31 cellular contexts compared by ENCODE assay signal in genomic region chr1:226076378-226076777, GRCh38. TPM values are rescaled to one million over a fixed set of nuclear protein-coding genes. Genes with fewer than 3 reads are reported as not detected.
DNase-seq lines count a peak whose midpoint lies in the region; ATAC-seq, FAIRE-seq and TF ChIP-seq lines count a peak whose summit lies in the region.
"Had no signal": no experiment of that assay in that cellular context is flagged by ENCODE, and none has a peak within 500 bp of the region (broad histone marks: within the 10 kb centered on the region; RNA-seq: fewer than 3 reads in every experiment).

No MANE protein-coding gene starts in this region.

- H3K36me3 ChIP-seq in K562 (ENCODE audit: control insufficient read depth, insufficient read depth, low read length) (peaks cover 22% of the 10 kb centered on the region), brain microvascular endothelial cell (replicated peaks) (peaks cover 13% of the 10 kb centered on the region)

- POLR2A ChIA-PET in K562 (lab: Yijun Ruan, JAX), result interaction anchor here (0.6 to 6.8 kb wide), 4 partner anchors 11 to 95 kb away, joined by 3 to 49 read pairs (median 4); partner anchors contain the start of gene H3-3A

- H3K4me3 ChIP-seq in K562 (no peak overlapping the region), brain microvascular endothelial cell (ENCODE audit: low read depth, low read length) (no peak overlapping the region)
- H3K4me3 ChIP-seq: BLaER1 treated with 17β-estradiol and CSF1 and Interleukin-3, amounts not matched to agents 10 nM and 100 nM; PC-9 had no signal

- no peak for TF ChIP-seq CTCF in K562 (IDR thresholded peaks at IDR 0.05 in 2 of 3, conservative IDR thresholded peaks at IDR 0.05 in 1 of 3; ENCODE audit: insufficient read depth in 2 of 3, low read depth in 1 of 3, low read length in 3 of 3)
- TF ChIP-seq CTCF in brain microvascular endothelial cell (IDR thresholded peaks at IDR 0.05; ENCODE audit: low read depth, low read length, missing control alignments), result no peak

- H3K79me2 ChIP-seq in K562 (ENCODE audit: control insufficient read depth, insufficient read depth, low read length), result no peaks in the 10 kb centered on the region

- peak; percentile 11 to 15 for ATAC-seq in activated naive CD4-positive, alpha-beta T cell treated with anti-CD3 and anti-CD28 coated beads, Interleukin-2, amount 50 U/mL, for 72 hours
- ATAC-seq in K562, result no peak; the same call in 2 of the 3 replicates
- ATAC-seq in stimulated activated memory B cell treated with anti-CD40 and anti-IgM and Interleukin-4, amounts not matched to agents 10 μg/mL and 1 μg/mL and 100 μg/mL, for 72 hours, result no peak
- ATAC-seq: HCT116 had no signal

- H3K9me3 Mint-ChIP-seq in activated naive CD4-positive, alpha-beta T cell treated with anti-CD3 and anti-CD28 coated beads, Interleukin-2, amount 50 U/mL, for 72 hours, result no peaks in the 10 kb centered on the region
- H3K9me3 Mint-ChIP-seq in IgD-negative memory B cell, result no peaks in the 10 kb centered on the region
- H3K9me3 Mint-ChIP-seq in stimulated activated memory B cell treated with anti-CD40 and anti-IgM and Interleukin-4, amounts not matched to agents 10 μg/mL and 1 μg/mL and 100 μg/mL, for 72 hours, result no peaks in the 10 kb centered on the region

- no peak for FAIRE-seq in K562 (lab: Jason Lieb, UNC)
- FAIRE-seq: A204.1, GM12892, GM19239, H1 had no signal

- no TSS peak for BruUV-seq in K562 (replicated peaks; lab: Mats Ljungman, UMichigan)

- no peak overlapping the region for H2AFZ ChIP-seq in K562 (ENCODE audit: low read depth, low read length)
- H2AFZ ChIP-seq: PC-9 had no signal

- TF ChIP-seq EP300 in K562 (IDR thresholded peaks at IDR 0.05; ENCODE audit: low read length), result no peak

- H3K4me1 Mint-ChIP-seq in IgD-negative memory B cell, result peaks cover 4 to 9% (median 5%) of the 10 kb centered on the region in 3 donors
- peaks cover 6% of the 10 kb centered on the region for H3K4me1 Mint-ChIP-seq in stimulated activated memory B cell treated with anti-CD40 and anti-IgM and Interleukin-4, amounts not matched to agents 10 μg/mL and 1 μg/mL and 100 μg/mL, for 72 hours

- H3K27me3 ChIP-seq in K562 (ENCODE audit: control insufficient read depth in 2 of 2, insufficient read depth in 2 of 2, low read length in 2 of 2), result no peaks in the 10 kb centered on the region
- no peaks in the 10 kb centered on the region for H3K27me3 ChIP-seq in brain microvascular endothelial cell (replicated peaks)
- H3K27me3 ChIP-seq: BLaER1 treated with 17β-estradiol and CSF1 and Interleukin-3, amounts not matched to agents 10 nM and 100 nM had no signal

- H3K36me3 Mint-ChIP-seq in activated naive CD4-positive, alpha-beta T cell treated with anti-CD3 and anti-CD28 coated beads, Interleukin-2, amount 50 U/mL, for 72 hours, result peaks cover 0 to 20% of the 10 kb centered on the region in 2 donors
- no peaks in the 10 kb centered on the region for H3K36me3 Mint-ChIP-seq in IgD-negative memory B cell
- H3K36me3 Mint-ChIP-seq in stimulated activated memory B cell treated with anti-CD40 and anti-IgM and Interleukin-4, amounts not matched to agents 10 μg/mL and 1 μg/mL and 100 μg/mL, for 72 hours, result peaks cover 12% of the 10 kb centered on the region

- H3K27me3 Mint-ChIP-seq in IgD-negative memory B cell, result no peaks in the 10 kb centered on the region
- no peaks in the 10 kb centered on the region for H3K27me3 Mint-ChIP-seq in stimulated activated memory B cell treated with anti-CD40 and anti-IgM and Interleukin-4, amounts not matched to agents 10 μg/mL and 1 μg/mL and 100 μg/mL, for 72 hours
- H3K27me3 Mint-ChIP-seq: CD4-positive, alpha-beta memory T cell had no signal

- H3K27ac ChIP-seq in K562 (ENCODE audit: extremely low read depth, low read depth, low read length) (no peak overlapping the region), brain microvascular endothelial cell (no peak overlapping the region)
- H3K27ac ChIP-seq: BLaER1 treated with 17β-estradiol and CSF1 and Interleukin-3, amounts not matched to agents 10 nM and 100 nM; HL-60; PC-9 had no signal

- H4K20me1 ChIP-seq in K562 (replicated peaks; ENCODE audit: control insufficient read depth, insufficient read depth, low read length), result peaks cover 10% of the 10 kb centered on the region; the same call in 1 of the 2 replicates

- DNase-seq in activated naive CD4-positive, alpha-beta T cell treated with anti-CD3 and anti-CD28 coated beads, Interleukin-2, amount 50 U/mL, for 72 hours (ENCODE audit: low spot score in 2 of 2), result no peak
- DNase-seq in activated naive CD4-positive, alpha-beta T cell treated with Interleukin-2 at 50 U/mL for 16 hours, result no peak
- DNase-seq in K562 (ENCODE audit: extremely low read depth in 1 of 4, low spot score in 3 of 4) (no peak), brain microvascular endothelial cell (no peak), NCI-H1930 (lab: John Stamatoyannopoulos, UW) (no peak), UCSD-AML1 (lab: John Stamatoyannopoulos, UW; ENCODE audit: unreplicated experiment) (no peak)
- DNase-seq: CD4-positive, alpha-beta memory T cell; COR-L47; DMS79 treated with DMSO at 0.1 percent for 48 hours; Kasumi-1; MV-4-11; NCI-H1105; NCI-H1436 treated with DMSO at 0.1 percent for 48 hours; NCI-H187 treated with DMSO at 0.1 percent for 48 hours; NCI-H2107; NCI-H446; NCI-H526; NCI-H82; NK-92 treated with Interleukin-12 subunit alpha and Interleukin-12 subunit beta, amount 100 ng/mL, for 24 hours; PC-9; RPMI8226; SHP77 had no signal

- CTCF ChIA-PET in K562 (lab: Yijun Ruan, JAX; ENCODE audit: low intra/inter-chr PET ratio), result interaction anchor here (0.7 kb wide), 1 partner anchor 59 kb away, joined by 4 read pairs; no protein-coding TSS in a partner anchor

- no peak overlapping the region for H3K4me2 ChIP-seq in K562 (ENCODE audit: insufficient read depth, low read length)
- H3K4me2 ChIP-seq: BLaER1 treated with 17β-estradiol and CSF1 and Interleukin-3, amounts not matched to agents 10 nM and 100 nM; PC-9 had no signal

- TF ChIP-seq RAD21 in K562 (CRISPR knock-in tag; conservative IDR thresholded peaks at IDR 0.05 in 1 of 2, IDR thresholded peaks at IDR 0.05 in 1 of 2), result no peak

- TF ChIP-seq POLR2A in K562 (conservative IDR thresholded peaks at IDR 0.05), result no peak

- no peaks in the 10 kb centered on the region for H3K4me1 ChIP-seq in K562 (replicated peaks in 1 of 2; ENCODE audit: control insufficient read depth in 2 of 2, insufficient read depth in 2 of 2, low read length in 2 of 2)
- H3K4me1 ChIP-seq: BLaER1 treated with 17β-estradiol and CSF1 and Interleukin-3, amounts not matched to agents 10 nM and 100 nM had no signal

- no peak overlapping the region for H3K27ac Mint-ChIP-seq in activated naive CD4-positive, alpha-beta T cell treated with anti-CD3 and anti-CD28 coated beads, Interleukin-2, amount 50 U/mL, for 72 hours
- peak overlapping the region in 2 of 3 donors; percentile 5 to 31 for H3K27ac Mint-ChIP-seq in IgD-negative memory B cell
- peak overlapping the region; percentile 46 for H3K27ac Mint-ChIP-seq in stimulated activated memory B cell treated with anti-CD40 and anti-IgM and Interleukin-4, amounts not matched to agents 10 μg/mL and 1 μg/mL and 100 μg/mL, for 72 hours

- in situ Hi-C loops in K562 (cut with MboI), result loop anchor here (5.0 kb wide), 1 partner anchor 41 kb away; no protein-coding TSS in a partner anchor
- in situ Hi-C loops in brain microvascular endothelial cell (cut with HindIII; ENCODE audit: low pct_ligation_motif_present, low sequenced_read_pairs), result no loop called here

- no peak overlapping the region for H3K4me3 Mint-ChIP-seq in IgD-negative memory B cell
- no peak overlapping the region for H3K4me3 Mint-ChIP-seq in stimulated activated memory B cell treated with anti-CD40 and anti-IgM and Interleukin-4, amounts not matched to agents 10 μg/mL and 1 μg/mL and 100 μg/mL, for 72 hours
- H3K4me3 Mint-ChIP-seq: CD4-positive, alpha-beta memory T cell had no signal

- intact Hi-C loops in K562 (cut with micrococcal nuclease), result no loop called here

- no peak overlapping the region for H3K9ac ChIP-seq in K562 (ENCODE audit: insufficient read depth in 1 of 2, low read depth in 2 of 2, low read length in 2 of 2)
- H3K9ac ChIP-seq: BLaER1 treated with 17β-estradiol and CSF1 and Interleukin-3, amounts not matched to agents 10 nM and 100 nM had no signal

- 87% methylated on average over 6 of the region's 6 CpGs for WGBS in K562 (ENCODE audit: insufficient coverage, low coverage, missing lambda C conversion rate)

- H3K9me3 ChIP-seq in K562 (replicated peaks; ENCODE audit: control insufficient read depth, insufficient read depth, low read depth, low read length), result no peaks in the 10 kb centered on the region
- H3K9me3 ChIP-seq: BLaER1 treated with 17β-estradiol and CSF1 and Interleukin-3, amounts not matched to agents 10 nM and 100 nM had no signal

- no peaks in the 10 kb centered on the region for H3K9me1 ChIP-seq in K562 (ENCODE audit: control insufficient read depth, insufficient read depth, low read length)

TF ChIP-seq in K562, 482 proteins besides CTCF, POLR2A, EP300 and RAD21:
- peak; percentile 86 for TF ChIP-seq ZNF121 (CRISPR knock-in tag; conservative IDR thresholded peaks at IDR 0.05)
- no peak for TF ChIP-seq MEF2D (tag; conservative IDR thresholded peaks at IDR 0.05; ENCODE audit: low read depth)
TF ChIP-seq in K562: peak in this region for 1.

RNA-seq across cellular contexts. Expression of gene H3-3A, which starts 13.9 kb away (rescaled TPM):
- total RNA-seq in activated naive CD4-positive, alpha-beta T cell treated with anti-CD3 and anti-CD28 coated beads, Interleukin-2, amount 50 U/mL, for 72 hours, result 100 to 1,000 TPM; 292 to 444 TPM
- 1,011 TPM for polyA plus RNA-seq in IgD-negative memory B cell
- total RNA-seq in K562 (2011; cell fraction: chromatin; rRNA removed; ENCODE audit: low replicate concordance), result 33.3 and 126 TPM in 2 replicates
- total RNA-seq in K562 (2011; cell fraction: nucleolus; rRNA removed), result 45.1 and 46.9 TPM in 2 replicates
- total RNA-seq in K562 (2011; cell fraction: nucleoplasm; rRNA removed), result 88.2 and 158 TPM in 2 replicates
- 412 and 510 TPM in 2 replicates for total RNA-seq in K562 (2014; rRNA removed)
- 517 and 565 TPM in 2 replicates for total RNA-seq in K562 (2014; rRNA removed; fragmentation: Illumina TruSeq; extraction: Trizol)
- total RNA-seq in K562 (2015; rRNA removed; fragmentation: Illumina TruSeq; extraction: Trizol), result 394 and 426 TPM in 2 replicates
- 808 and 835 TPM in 2 replicates for total RNA-seq in K562 (2021)
- 812 and 877 TPM in 2 replicates for polyA plus RNA-seq in K562 (2011; rRNA removed)
- polyA plus RNA-seq in K562 (2011; cell fraction: cytosol; rRNA removed), result 605 and 678 TPM in 2 replicates
- 136 and 194 TPM in 2 replicates for polyA plus RNA-seq in K562 (2011; cell fraction: nucleus; rRNA removed)
- 834 and 880 TPM in 2 replicates for polyA plus RNA-seq in K562 (2012)
- polyA plus RNA-seq in K562 (2014; fragmentation: Illumina TruSeq; extraction: Trizol), result 758 and 923 TPM in 2 replicates
- 100 to 1,000 TPM; 543 to 591 TPM for polyA plus RNA-seq in K562 (2014; fragmentation: Nextera tagmentation; extraction: Ambion mirVana)
- polyA plus RNA-seq in K562 (2014; rRNA removed), result 975 and 1,083 TPM in 2 replicates
- polyA minus RNA-seq in K562 (2011; rRNA and poly(A)+ RNA removed), result 127 and 157 TPM in 2 replicates
- 116 and 160 TPM in 2 replicates for polyA minus RNA-seq in K562 (2011; cell fraction: cytosol; rRNA and poly(A)+ RNA removed)
- 24.4 and 52.3 TPM in 2 replicates for polyA minus RNA-seq in K562 (2011; cell fraction: nucleus; rRNA and poly(A)+ RNA removed)

Comparison
In these comparisons a context has a peak if more than half of its experiments do, and no peak if none do; other contexts are left out.
1. ATAC-seq: peak in activated naive CD4-positive, alpha-beta T cell treated with anti-CD3 and anti-CD28 coated beads, Interleukin-2, amount 50 U/mL, for 72 hours (2 of 2); none in K562 (single experiment) and stimulated activated memory B cell treated with anti-CD40 and anti-IgM and Interleukin-4, amounts not matched to agents 10 μg/mL and 1 μg/mL and 100 μg/mL, for 72 hours (single experiment).
2. H3K27ac Mint-ChIP-seq: peak in IgD-negative memory B cell (2 of 3) and stimulated activated memory B cell treated with anti-CD40 and anti-IgM and Interleukin-4, amounts not matched to agents 10 μg/mL and 1 μg/mL and 100 μg/mL, for 72 hours (single experiment); none in activated naive CD4-positive, alpha-beta T cell treated with anti-CD3 and anti-CD28 coated beads, Interleukin-2, amount 50 U/mL, for 72 hours (0 of 2).